ENCODE assay signal across 22 cellular contexts in the genomic region with DNA sequence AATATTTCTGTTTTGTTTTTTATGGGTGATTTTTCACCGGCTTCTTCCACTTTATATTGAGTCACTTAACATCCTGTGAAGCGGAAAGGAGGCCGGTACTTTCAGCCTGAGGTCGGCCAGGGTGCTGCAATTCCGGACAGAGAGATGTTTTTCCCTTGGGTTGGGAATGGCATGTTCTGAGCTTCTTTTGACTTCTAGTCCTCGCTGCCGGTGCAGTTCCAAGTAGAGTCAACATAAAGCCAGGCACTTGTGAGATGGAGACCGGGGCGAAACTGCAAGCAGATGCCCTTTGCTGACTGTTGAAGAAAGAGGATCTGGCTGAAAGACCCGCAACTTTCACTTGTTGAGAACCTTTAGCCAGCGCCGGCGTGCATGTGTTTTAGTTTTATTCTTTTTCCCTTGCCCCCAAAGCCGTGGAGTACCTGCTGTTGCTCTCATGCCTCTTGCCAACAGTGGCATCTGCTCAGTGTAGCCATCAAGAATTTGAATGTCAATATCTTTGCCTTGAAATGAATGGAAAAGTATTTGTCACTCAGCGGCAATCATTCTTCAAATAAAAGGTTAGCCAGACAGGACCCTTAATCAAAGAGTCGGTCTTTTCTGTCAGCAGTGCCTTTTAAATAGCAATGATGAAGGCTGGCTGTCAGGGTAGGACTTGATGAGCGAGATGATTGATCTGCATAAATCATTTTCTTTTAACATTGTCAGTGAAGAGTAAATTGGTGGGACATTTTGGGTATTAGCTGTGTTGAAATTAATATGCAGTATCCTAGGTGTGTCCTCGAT.
A peak's percentile ranks its signal among the peaks of the same experiment; 100 is the strongest.
DNase-seq lines count a peak whose midpoint lies in the region; ATAC-seq, FAIRE-seq and TF ChIP-seq lines count a peak whose summit lies in the region.
"Had no signal": no experiment of that assay in that cellular context is flagged by ENCODE, and none has a peak within 500 bp of the region (broad histone marks: within the 10 kb centered on the region; RNA-seq: fewer than 3 reads in every experiment).

No MANE protein-coding gene starts in this region.

- TF ChIP-seq CTCF in right lobe of liver (IDR thresholded peaks at IDR 0.05): no peak
- no peak for TF ChIP-seq CTCF in type B pancreatic cell (conservative IDR thresholded peaks at IDR 0.05)
- TF ChIP-seq CTCF in uterus (IDR thresholded peaks at IDR 0.05): no peak

- H3K4me1 Mint-ChIP-seq in type B pancreatic cell (ENCODE audit: unreplicated experiment): peaks cover 14% of the 10 kb centered on the region

- intact Hi-C loops in left cardiac atrium (cut with DNase I) (no loop called here), left ventricle myocardium superior (cut with micrococcal nuclease) (no loop called here), right lobe of liver (cut with DNase I) (no loop called here), uterus (cut with DNase I; ENCODE audit: low total_unique reads) (no loop called here)

- DNase-seq in left cardiac atrium: peak; percentile 20
- no peak for DNase-seq in left ventricle myocardium superior
- DNase-seq in RCC 7860 (ENCODE audit: low spot score): no peak
- DNase-seq in right lobe of liver: no peak
- DNase-seq in type B pancreatic cell (ENCODE audit: extremely low spot score, unreplicated experiment): no peak
- DNase-seq in middle frontal gyrus (ENCODE audit: extremely low spot score, low spot score): no peak
- DNase-seq in uterus: no peak
- no peak for DNase-seq in NCI-H345 treated with DMSO at 0.1 percent for 48 hours (lab: John Stamatoyannopoulos, UW; ENCODE audit: unreplicated experiment)
- DNase-seq: activated naive CD4-positive, alpha-beta T cell treated with anti-CD3 and anti-CD28 coated beads for 36 hours; Caco-2; colonic mucosa; effector memory CD8-positive, alpha-beta T cell; esophagus squamous epithelium; hippocampal formation; IMR-90; Right ventricle myocardium superior had no signal

- no peak overlapping the region for H3K27ac Mint-ChIP-seq in type B pancreatic cell
- H3K27ac Mint-ChIP-seq: activated naive CD4-positive, alpha-beta T cell treated with anti-CD3 and anti-CD28 coated beads for 36 hours; effector memory CD8-positive, alpha-beta T cell had no signal

- H3K27me3 Mint-ChIP-seq in type B pancreatic cell: peaks cover 72% of the 10 kb centered on the region

- H3K36me3 ChIP-seq in right lobe of liver: no peaks in the 10 kb centered on the region
- H3K36me3 ChIP-seq in uterus: no peaks in the 10 kb centered on the region
- H3K36me3 ChIP-seq: BLaER1 treated with 17β-estradiol and CSF1 and Interleukin-3, amounts not matched to agents 10 nM and 100 nM; breast epithelium; colonic mucosa; esophagus squamous epithelium; neutrophil had no signal

- H3K9me3 ChIP-seq in right lobe of liver (no peaks in the 10 kb centered on the region), uterus (no peaks in the 10 kb centered on the region)
- H3K9me3 ChIP-seq: BLaER1 treated with 17β-estradiol and CSF1 and Interleukin-3, amounts not matched to agents 10 nM and 100 nM; breast epithelium; Caco-2; colonic mucosa; esophagus squamous epithelium; neutrophil had no signal

- peaks cover 8% of the 10 kb centered on the region for H3K36me3 Mint-ChIP-seq in type B pancreatic cell

- TF ChIP-seq POLR2A in right lobe of liver (IDR thresholded peaks at IDR 0.05) (no peak), uterus (IDR thresholded peaks at IDR 0.05) (no peak)

- no peak overlapping the region for H3K4me3 ChIP-seq in right lobe of liver
- no peak overlapping the region for H3K4me3 ChIP-seq in uterus
- H3K4me3 ChIP-seq: BLaER1 treated with 17β-estradiol and CSF1 and Interleukin-3, amounts not matched to agents 10 nM and 100 nM; breast epithelium; colonic mucosa; esophagus squamous epithelium; skin epidermis had no signal

- H3K4me1 ChIP-seq in right lobe of liver: peaks cover 0 to 13% (median 2%) of the 10 kb centered on the region in 4 donors
- H3K4me1 ChIP-seq in uterus: peaks cover 0 to 4% of the 10 kb centered on the region in 2 donors
- H3K4me1 ChIP-seq: breast epithelium, Caco-2, colonic mucosa had no signal

- peak overlapping the region; percentile 56 for H3K4me3 Mint-ChIP-seq in type B pancreatic cell
- H3K4me3 Mint-ChIP-seq: activated naive CD4-positive, alpha-beta T cell treated with anti-CD3 and anti-CD28 coated beads for 36 hours; effector memory CD8-positive, alpha-beta T cell had no signal

- WGBS in right lobe of liver (ENCODE audit: insufficient coverage, low coverage, low lambda C conversion rate, missing lambda C conversion rate): 88% methylated on average over 18 of the region's 18 CpGs

- peak; percentile 78 for FAIRE-seq in RCC 7860 (lab: Jason Lieb, UNC)
- FAIRE-seq: frontal cortex, GM12891 had no signal

- H3K27me3 ChIP-seq in right lobe of liver (no peaks in the 10 kb centered on the region), uterus (no peaks in the 10 kb centered on the region)
- H3K27me3 ChIP-seq: BLaER1 treated with 17β-estradiol and CSF1 and Interleukin-3, amounts not matched to agents 10 nM and 100 nM; breast epithelium; colonic mucosa; esophagus squamous epithelium; neutrophil had no signal

- ATAC-seq in left cardiac atrium: no peak
- no peak for ATAC-seq in left ventricle myocardium superior
- ATAC-seq in right lobe of liver: peak; percentile 25 to 72 (median 42)
- ATAC-seq: effector memory CD8-positive, alpha-beta T cell had no signal

- H3K27ac ChIP-seq in right lobe of liver (no peak overlapping the region), uterus (no peak overlapping the region)
- H3K27ac ChIP-seq: BLaER1 treated with 17β-estradiol and CSF1 and Interleukin-3, amounts not matched to agents 10 nM and 100 nM; breast epithelium; colonic mucosa; esophagus squamous epithelium; neutrophil; skin epidermis had no signal

- peaks cover 8% of the 10 kb centered on the region for H3K9me3 Mint-ChIP-seq in type B pancreatic cell
- H3K9me3 Mint-ChIP-seq: activated naive CD4-positive, alpha-beta T cell treated with anti-CD3 and anti-CD28 coated beads for 36 hours; effector memory CD8-positive, alpha-beta T cell had no signal

Comparison
In these comparisons a context has a peak if more than half of its experiments do, and no peak if none do; other contexts are left out.
1. ATAC-seq: peak in right lobe of liver (4 of 4); none in left cardiac atrium (0 of 2) and left ventricle myocardium superior (single experiment).